ENCODE assay signal across 25 cellular contexts in genomic region chr2:44060990-44061389, GRCh38.
DNase-seq lines count a peak whose midpoint lies in the region; ATAC-seq, FAIRE-seq and TF ChIP-seq lines count a peak whose summit lies in the region.
"Had no signal": no experiment of that assay in that cellular context is flagged by ENCODE, and none has a peak within 500 bp of the region (broad histone marks: within the 10 kb centered on the region; RNA-seq: fewer than 3 reads in every experiment).

No MANE protein-coding gene starts in this region.

- TF ChIP-seq POLR2A in H1 (IDR thresholded peaks at IDR 0.05; ENCODE audit: control extremely low read depth in 1 of 2, low read depth in 2 of 2, low read length in 2 of 2) (no peak), HepG2 (IDR thresholded peaks at IDR 0.05; ENCODE audit: insufficient read depth in 1 of 2, low read depth in 2 of 2, low read length in 2 of 2) (no peak)

- DNase-seq in caudate nucleus (lab: John Stamatoyannopoulos, UW): no peak
- no peak for DNase-seq in H1 (ENCODE audit: low read depth in 1 of 2, low spot score in 2 of 2)
- no peak for DNase-seq in HepG2 (ENCODE audit: low spot score)
- no peak for DNase-seq in neuronal stem cell (ENCODE audit: low spot score)
- no peak for DNase-seq in SKM-1 (lab: John Stamatoyannopoulos, UW; ENCODE audit: unreplicated experiment)
- DNase-seq: ACHN; AML-193; BE2C; CD4-positive, alpha-beta T cell; CD8-positive, alpha-beta memory T cell; DMS 273 treated with DMSO at 0.1 percent for 48 hours; DMS79; EL; GDM1; GOT3; H7; HCEC 1CT had no signal

- TF ChIP-seq CTCF in H1 (IDR thresholded peaks at IDR 0.05; ENCODE audit: control extremely low read depth in 1 of 3, insufficient read depth in 1 of 3, low read depth in 1 of 3, low read length in 3 of 3): no peak
- no peak for TF ChIP-seq CTCF in HepG2 (CRISPR knock-in tag; IDR thresholded peaks at IDR 0.05)

- H2BK120ac ChIP-seq in H1 (replicated peaks; ENCODE audit: low read depth, low read length): no peak overlapping the region
- H2BK120ac ChIP-seq in neuronal stem cell (ENCODE audit: low read depth, low read length): no peak overlapping the region

- BruUV-seq in HepG2 (replicated peaks; lab: Mats Ljungman, UMichigan): no TSS peak

- 63% methylated on average over 1 of the region's 1 CpG; no CpG with 5 or more reads in 1 of the 2 experiments for WGBS in H1 (ENCODE audit: extremely low coverage in 1 of 2, insufficient coverage in 1 of 2, insufficient read length in 1 of 2, insufficient replicate concordance in 2 of 2, low coverage in 1 of 2, low lambda C conversion rate in 2 of 2, missing lambda C conversion rate in 1 of 2), 2 experiments
- 38% methylated on average over 1 of the region's 1 CpG for WGBS in HepG2 (ENCODE audit: low lambda C conversion rate)
- no CpG with 5 or more reads among the region's 1 CpG for WGBS in neuronal stem cell (ENCODE audit: extremely low coverage in 2 of 2, insufficient read length in 2 of 2, insufficient replicate concordance in 1 of 2), 2 donors

- H3K4me2 ChIP-seq in H1 (ENCODE audit: insufficient read depth in 1 of 2, low read depth in 2 of 2, low read length in 2 of 2) (no peak overlapping the region), HepG2 (ENCODE audit: low read depth, low read length) (peak overlapping the region; percentile 77), neuronal stem cell (ENCODE audit: insufficient read depth, low read length, poor library complexity, severe bottlenecking) (no peak overlapping the region)
- H3K4me2 ChIP-seq: BLaER1 treated with 17β-estradiol and CSF1 and Interleukin-3, amounts not matched to agents 10 nM and 100 nM had no signal

- ATAC-seq in HepG2: peak; percentile 21
- no peak for ATAC-seq in GM18519 (IDR thresholded peaks at IDR 0.05; ENCODE audit: low FRiP score, unreplicated experiment)
- ATAC-seq in GM21367 (IDR thresholded peaks at IDR 0.05; ENCODE audit: unreplicated experiment): no peak
- ATAC-seq in GM19452 (IDR thresholded peaks at IDR 0.05; ENCODE audit: unreplicated experiment): no peak
- ATAC-seq: GM12878 had no signal

- H3K27me3 ChIP-seq in H1 (replicated peaks in 1 of 4; ENCODE audit: control insufficient read depth in 3 of 4, extremely low read depth in 1 of 4, insufficient read depth in 3 of 4, low read length in 3 of 4) (no peaks in the 10 kb centered on the region; a peak in 2 of 7 replicates), HepG2 (ENCODE audit: control insufficient read depth in 1 of 2, insufficient read depth in 2 of 2, low read length in 2 of 2) (no peaks in the 10 kb centered on the region; a peak in 1 of 5 replicates), neuronal stem cell (ENCODE audit: control insufficient read depth in 3 of 3, insufficient read depth in 3 of 3, low read depth in 1 of 3, low read length in 3 of 3) (no peaks in the 10 kb centered on the region)
- H3K27me3 ChIP-seq: BE2C; BLaER1 treated with 17β-estradiol and CSF1 and Interleukin-3, amounts not matched to agents 10 nM and 100 nM had no signal

- H3K79me1 ChIP-seq in H1 (ENCODE audit: low read depth, low read length): no peaks in the 10 kb centered on the region
- H3K79me1 ChIP-seq in neuronal stem cell (ENCODE audit: low read depth, low read length): no peaks in the 10 kb centered on the region

- H3K79me2 ChIP-seq in H1 (ENCODE audit: control insufficient read depth in 1 of 2, insufficient read depth in 2 of 2, low read length in 2 of 2) (no peaks in the 10 kb centered on the region), HepG2 (ENCODE audit: insufficient read depth, low read length) (no peaks in the 10 kb centered on the region)

- POLR2A ChIA-PET in H1 (lab: Charles Lee; ENCODE audit: partially characterized antibody) (no interaction called here), HepG2 (lab: Yijun Ruan, JAX) (interaction anchor here (1.6 kb wide), 1 partner anchor 10 kb away, joined by 3 read pairs; no protein-coding TSS in a partner anchor)

- H3K4ac ChIP-seq in H1 (replicated peaks; ENCODE audit: insufficient read length, low read depth, low read length): no peak overlapping the region
- no peak overlapping the region for H3K4ac ChIP-seq in neuronal stem cell (ENCODE audit: low read length)

- H3K56ac ChIP-seq in H1 (replicated peaks; ENCODE audit: insufficient read length, low read depth, low read length): no peak overlapping the region

- H2AK5ac ChIP-seq in H1 (ENCODE audit: low read depth, low read length): no peak overlapping the region
- H2AK5ac ChIP-seq in neuronal stem cell (ENCODE audit: low read depth, low read length): peak overlapping the region; percentile 61

- H3K23ac ChIP-seq in H1 (ENCODE audit: insufficient read length): no peak overlapping the region
- H3K23ac ChIP-seq in neuronal stem cell (ENCODE audit: low read depth, low read length, poor library complexity): no peak overlapping the region

- H2BK15ac ChIP-seq in H1 (ENCODE audit: low read length): no peak overlapping the region
- no peak overlapping the region for H2BK15ac ChIP-seq in neuronal stem cell (ENCODE audit: low read length)

- H3K23me2 ChIP-seq in H1 (ENCODE audit: low read depth, low read length): no peaks in the 10 kb centered on the region

- CTCF ChIA-PET in H1 (lab: Charles Lee; ENCODE audit: partially characterized antibody) (interaction anchor here (1.3 kb wide), 1 partner anchor 10 kb away, joined by 3 read pairs; no protein-coding TSS in a partner anchor), HepG2 (lab: Yijun Ruan, JAX; ENCODE audit: low intra/inter-chr PET ratio, low total read pairs) (no interaction called here)

- H3K4me1 ChIP-seq in H1 (replicated peaks in 1 of 4; ENCODE audit: control insufficient read depth in 3 of 4, insufficient read depth in 4 of 4, low read length in 3 of 4) (no peaks in the 10 kb centered on the region), HepG2 (ENCODE audit: insufficient read depth, low read length) (peaks cover 87% of the 10 kb centered on the region), neuronal stem cell (ENCODE audit: control insufficient read depth in 2 of 2, insufficient read depth in 1 of 2, low read depth in 1 of 2, low read length in 2 of 2) (no peaks in the 10 kb centered on the region)
- H3K4me1 ChIP-seq: BE2C; BLaER1 treated with 17β-estradiol and CSF1 and Interleukin-3, amounts not matched to agents 10 nM and 100 nM had no signal

- TF ChIP-seq RAD21 in H1 (IDR thresholded peaks at IDR 0.05 in 1 of 2, conservative IDR thresholded peaks at IDR 0.05 in 1 of 2; ENCODE audit: low read depth in 2 of 2, low read length in 2 of 2) (no peak), HepG2 (CRISPR knock-in tag; IDR thresholded peaks at IDR 0.05) (no peak)

- FAIRE-seq in H1 (lab: Jason Lieb, UNC) (no peak), HepG2 (lab: Jason Lieb, UNC) (peak; percentile 8)
- FAIRE-seq: A549, D721Med, GM12878 had no signal

- H4K91ac ChIP-seq in H1 (replicated peaks; ENCODE audit: insufficient read length, low read length): no peak overlapping the region
- H4K91ac ChIP-seq in neuronal stem cell (ENCODE audit: low read depth, low read length, poor library complexity): no peak overlapping the region

- no peak overlapping the region for H3K14ac ChIP-seq in H1 (ENCODE audit: insufficient read length)
- no peak overlapping the region for H3K14ac ChIP-seq in neuronal stem cell (ENCODE audit: low read length)

- in situ Hi-C loops in HepG2 (cut with HindIII; ENCODE audit: extremely low pct_ligation_motif_present, low pct_unique_long_range_greater_than_20kb): no loop called here

- TF ChIP-seq EP300 in H1 (IDR thresholded peaks at IDR 0.05; ENCODE audit: borderline replicate concordance in 1 of 2, low read depth in 2 of 2, low read length in 2 of 2) (no peak), HepG2 (IDR thresholded peaks at IDR 0.05; ENCODE audit: low read depth in 2 of 2, low read length in 2 of 2) (peak in 1 of 2 experiments; percentile 38; a peak in 1 of 4 replicates), HepG2 (CRISPR knock-in tag; IDR thresholded peaks at IDR 0.05; ENCODE audit: borderline replicate concordance) (no peak)

- no peak overlapping the region for H4K8ac ChIP-seq in H1 (ENCODE audit: extremely low read depth, insufficient read depth, low read length)
- no peak overlapping the region for H4K8ac ChIP-seq in neuronal stem cell (ENCODE audit: low read depth, low read length)

- no peak overlapping the region for H2BK12ac ChIP-seq in H1 (ENCODE audit: low read depth, low read length)
- no peak overlapping the region for H2BK12ac ChIP-seq in neuronal stem cell (ENCODE audit: low read length)

- intact Hi-C loops in HepG2 (cut with micrococcal nuclease; ENCODE audit: unreplicated experiment): no loop called here

- no peak overlapping the region for H4K5ac ChIP-seq in H1 (ENCODE audit: insufficient read length, low read depth, low read length)

- H3K36me3 ChIP-seq in H1 (ENCODE audit: control insufficient read depth in 2 of 4, insufficient read depth in 4 of 4, low read length in 3 of 4) (peaks cover 0 to 3% (median 0%) of the 10 kb centered on the region in 4 experiments; a peak in 1 of 8 replicates), HepG2 (replicated peaks in 1 of 2; ENCODE audit: control insufficient read depth in 1 of 2, insufficient read depth in 2 of 2, low read length in 2 of 2) (no peaks in the 10 kb centered on the region), neuronal stem cell (replicated peaks in 1 of 2; ENCODE audit: control insufficient read depth in 2 of 2, insufficient read depth in 2 of 2, low read length in 2 of 2) (no peaks in the 10 kb centered on the region)
- H3K36me3 ChIP-seq: BE2C; BLaER1 treated with 17β-estradiol and CSF1 and Interleukin-3, amounts not matched to agents 10 nM and 100 nM had no signal

- H3K4me3 ChIP-seq in H1 (ENCODE audit: extremely low read depth in 1 of 4, insufficient read depth in 2 of 4, low read depth in 3 of 4, low read length in 4 of 4) (no peak overlapping the region), HepG2 (replicated peaks in 1 of 3; ENCODE audit: insufficient read depth in 1 of 3, low read depth in 2 of 3, low read length in 3 of 3) (peak overlapping the region in 2 of 3 experiments; percentile 37 to 62; a peak in 2 of 6 replicates), neuronal stem cell (ENCODE audit: low read length in 2 of 2) (no peak overlapping the region)
- H3K4me3 ChIP-seq: A549; BLaER1 treated with 17β-estradiol and CSF1 and Interleukin-3, amounts not matched to agents 10 nM and 100 nM; GM12878 had no signal

- H3K18ac ChIP-seq in H1 (ENCODE audit: extremely low read depth, low read length) (no peak overlapping the region), neuronal stem cell (ENCODE audit: low read length) (no peak overlapping the region)

- H3K9ac ChIP-seq in H1 (replicated peaks in 1 of 4; ENCODE audit: extremely low read depth in 1 of 4, low read depth in 3 of 4, low read length in 3 of 4): no peak overlapping the region
- no peak overlapping the region for H3K9ac ChIP-seq in HepG2 (ENCODE audit: insufficient read depth, low read depth, low read length)
- H3K9ac ChIP-seq in neuronal stem cell (ENCODE audit: low read depth, low read length, poor library complexity): no peak overlapping the region
- H3K9ac ChIP-seq: BLaER1 treated with 17β-estradiol and CSF1 and Interleukin-3, amounts not matched to agents 10 nM and 100 nM had no signal

- H4K20me1 ChIP-seq in H1 (replicated peaks in 1 of 2; ENCODE audit: control insufficient read depth in 1 of 2, insufficient read depth in 2 of 2, low read length in 2 of 2) (no peaks in the 10 kb centered on the region), HepG2 (ENCODE audit: insufficient read depth, low read length) (no peaks in the 10 kb centered on the region)
- H4K20me1 ChIP-seq: BLaER1 treated with 17β-estradiol and CSF1 and Interleukin-3, amounts not matched to agents 10 nM and 100 nM had no signal

- 0 out of 2 replicates have a peak overlapping the region, but pooled peaks have one; percentile 18 for H2BK20ac ChIP-seq in H1 (ENCODE audit: low read length)

- peaks cover 24 to 25% of the 10 kb centered on the region in 2 experiments for H3K9me3 ChIP-seq in H1 (ENCODE audit: insufficient read depth in 2 of 2, low read depth in 1 of 2, low read length in 1 of 2)
- peaks cover 6% of the 10 kb centered on the region; the same call in 1 of the 2 replicates for H3K9me3 ChIP-seq in HepG2 (ENCODE audit: low read length)
- peaks cover 0 to 8% of the 10 kb centered on the region in 2 donors for H3K9me3 ChIP-seq in neuronal stem cell (replicated peaks in 1 of 2; ENCODE audit: control insufficient read depth in 2 of 2, insufficient read depth in 1 of 2, low read depth in 1 of 2, low read length in 2 of 2)
- H3K9me3 ChIP-seq: A549, BE2C had no signal

- H2BK5ac ChIP-seq in H1 (ENCODE audit: low read depth, low read length): no peak overlapping the region
- H2BK5ac ChIP-seq in neuronal stem cell (ENCODE audit: low read length): no peak overlapping the region

- H3K27ac ChIP-seq in caudate nucleus (ENCODE audit: low read depth, low read length) (peak overlapping the region; percentile 52), H1 (ENCODE audit: low read depth, low read length) (no peak overlapping the region), HepG2 (ENCODE audit: extremely low read length, insufficient read depth, low read length) (peak overlapping the region; percentile 41), neuronal stem cell (replicated peaks; ENCODE audit: low read length) (no peak overlapping the region)
- H3K27ac ChIP-seq: 22Rv1; BLaER1 treated with 17β-estradiol and CSF1 and Interleukin-3, amounts not matched to agents 10 nM and 100 nM had no signal

- no peak overlapping the region for H2AFZ ChIP-seq in H1 (ENCODE audit: low read length)
- H2AFZ ChIP-seq in HepG2 (ENCODE audit: low read length): no peak overlapping the region
- H2AFZ ChIP-seq in neuronal stem cell (ENCODE audit: low read length): no peak overlapping the region

Comparison
In these comparisons a context has a peak if more than half of its experiments do, and no peak if none do; other contexts are left out.
1. H3K27ac ChIP-seq: peak in caudate nucleus (single experiment) and HepG2 (single experiment); none in H1 (single experiment) and neuronal stem cell (single experiment).
2. H3K4me3 ChIP-seq: peak in HepG2 (2 of 3); none in H1 (0 of 4) and neuronal stem cell (0 of 2).